Comparison of ENCODE assay signal across 9 cellular contexts in the genomic region with DNA sequence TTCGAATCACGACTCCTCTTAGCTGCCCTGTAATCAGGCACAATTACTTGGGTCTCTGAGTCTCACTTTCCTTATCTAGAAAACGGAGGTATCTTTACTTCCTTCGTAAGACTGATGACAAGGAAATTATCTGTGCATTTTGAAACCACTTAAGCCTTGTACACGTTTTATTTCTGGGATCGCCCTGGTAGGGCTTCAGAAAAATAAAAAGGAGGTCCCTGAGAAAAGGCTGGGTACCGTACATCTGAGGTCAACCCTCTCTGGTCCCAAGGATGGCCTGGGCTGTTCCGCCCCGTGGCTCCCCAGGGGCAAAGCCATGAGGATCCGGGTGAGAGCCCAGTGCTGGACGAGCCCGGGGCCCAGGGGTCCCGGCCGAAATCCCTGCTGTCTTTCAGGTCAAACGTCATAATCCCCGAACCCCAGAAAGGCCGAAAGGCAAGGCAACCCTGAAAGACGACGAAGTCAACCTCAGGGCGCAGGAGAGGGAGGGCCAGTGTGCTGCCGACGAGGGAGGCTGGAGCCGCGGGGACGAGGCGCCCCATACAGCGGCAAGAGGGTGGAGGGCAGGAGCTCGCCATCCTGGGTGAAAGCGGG. TPM values are rescaled to one million over a fixed set of nuclear protein-coding genes. Genes with fewer than 3 reads are reported as not detected.
DNase-seq lines count a peak whose midpoint lies in the region; ATAC-seq and TF ChIP-seq lines count a peak whose summit lies in the region.
"Had no signal": no experiment of that assay in that cellular context is flagged by ENCODE, and none has a peak within 500 bp of the region (broad histone marks: within the 10 kb centered on the region; RNA-seq: fewer than 3 reads in every experiment).

No MANE protein-coding gene starts in this region.

- 4 to 6% (median 4%) methylated on average over 19 to 29 of the region's 29 CpGs for WGBS in stomach, 5 donors

- H3K4me3 ChIP-seq in DOHH2 (ENCODE audit: low read length) (peak overlapping the region; percentile 98), iPS-18a (ENCODE audit: low read length) (peak overlapping the region; percentile 90), stomach (peak overlapping the region; percentile 80 to 84 (median 82))

- TF ChIP-seq CTCF in DOHH2 (IDR thresholded peaks at IDR 0.05; ENCODE audit: low read depth, low read length, poor library complexity, severe bottlenecking) (no peak), stomach (IDR thresholded peaks at IDR 0.05) (no peak)

- intact Hi-C loops in stomach (cut with DNase I; ENCODE audit: low total_unique reads): no loop called here

- H3K36me3 ChIP-seq in DOHH2 (ENCODE audit: control insufficient read depth, low read length): peaks cover 46% of the 10 kb centered on the region
- peaks cover 23% of the 10 kb centered on the region for H3K36me3 ChIP-seq in iPS-18a (ENCODE audit: control insufficient read depth, low read depth, low read length)
- H3K36me3 ChIP-seq in stomach: peaks cover 20 to 22% (median 21%) of the 10 kb centered on the region in 4 donors

- H3K9me3 ChIP-seq in DOHH2 (ENCODE audit: control insufficient read depth, insufficient read depth, low read length): no peaks in the 10 kb centered on the region
- H3K9me3 ChIP-seq in iPS-18a (ENCODE audit: control insufficient read depth, low read depth, low read length): no peaks in the 10 kb centered on the region
- H3K9me3 ChIP-seq in stomach: no peaks in the 10 kb centered on the region

- no peaks in the 10 kb centered on the region for H3K27me3 Mint-ChIP-seq in activated T-helper 17 cell treated with anti-CD3 and anti-CD28 coated beads, Interleukin-2, amount 50 U/mL, for 72 hours

- peak overlapping the region; percentile 99 for H3K4me3 Mint-ChIP-seq in activated T-helper 17 cell treated with anti-CD3 and anti-CD28 coated beads, Interleukin-2, amount 50 U/mL, for 72 hours

- H3K79me2 ChIP-seq in DOHH2 (ENCODE audit: control insufficient read depth, low read length): peaks cover 56% of the 10 kb centered on the region

- no peak for DNase-seq in stomach
- DNase-seq in DMS114 treated with DMSO at 0.1 percent for 48 hours (lab: John Stamatoyannopoulos, UW; ENCODE audit: unreplicated experiment): no peak
- no peak for DNase-seq in cerebellar nuclear complex (lab: John Stamatoyannopoulos, UW)
- DNase-seq in A172 (ENCODE audit: low spot score): no peak

- peaks cover 31% of the 10 kb centered on the region for H3K4me1 Mint-ChIP-seq in activated T-helper 17 cell treated with anti-CD3 and anti-CD28 coated beads, Interleukin-2, amount 50 U/mL, for 72 hours

- H3K4me1 ChIP-seq in DOHH2 (ENCODE audit: control insufficient read depth, low read length) (peaks cover 44% of the 10 kb centered on the region), iPS-18a (ENCODE audit: control insufficient read depth, low read depth, low read length) (peaks cover 5% of the 10 kb centered on the region), stomach (peaks cover 23 to 46% (median 45%) of the 10 kb centered on the region in 4 donors)

- TF ChIP-seq EP300 in stomach (IDR thresholded peaks at IDR 0.05): no peak

- peaks cover 36% of the 10 kb centered on the region for H4K20me1 ChIP-seq in DOHH2 (ENCODE audit: control insufficient read depth, insufficient read depth, low read depth, low read length)

- H3K9me2 ChIP-seq in DOHH2 (replicated peaks; ENCODE audit: control insufficient read depth, low read length): no peaks in the 10 kb centered on the region

- peak overlapping the region; percentile 99 for H3K9ac ChIP-seq in iPS-18a (ENCODE audit: low read length)

- peak overlapping the region; percentile 99 for H3K4me2 ChIP-seq in DOHH2 (ENCODE audit: low read length)

- peak; percentile 1 for ATAC-seq in HG02759 (IDR thresholded peaks at IDR 0.05; ENCODE audit: unreplicated experiment)
- ATAC-seq in activated T-helper 17 cell treated with anti-CD3 and anti-CD28 coated beads, Interleukin-2, amount 50 U/mL, for 72 hours (replicated peaks): no peak

- no peaks in the 10 kb centered on the region for H3K27me3 ChIP-seq in DOHH2 (ENCODE audit: control insufficient read depth, low read length)
- H3K27me3 ChIP-seq in iPS-18a (ENCODE audit: control insufficient read depth, insufficient read depth, low read length): no peaks in the 10 kb centered on the region
- H3K27me3 ChIP-seq in stomach: no peaks in the 10 kb centered on the region

- H3K27ac ChIP-seq in DOHH2 (ENCODE audit: low read depth, low read length): peak overlapping the region; percentile 89
- H3K27ac ChIP-seq in iPS-18a (ENCODE audit: low read length): no peak overlapping the region
- peak overlapping the region; percentile 93 to 97 (median 97) for H3K27ac ChIP-seq in stomach

- H3K36me3 Mint-ChIP-seq in activated T-helper 17 cell treated with anti-CD3 and anti-CD28 coated beads, Interleukin-2, amount 50 U/mL, for 72 hours (ENCODE audit: low read depth): peaks cover 52% of the 10 kb centered on the region

- H3K27ac Mint-ChIP-seq in activated T-helper 17 cell treated with anti-CD3 and anti-CD28 coated beads, Interleukin-2, amount 50 U/mL, for 72 hours: peak overlapping the region; percentile 100

- H3F3A ChIP-seq in DOHH2 (ENCODE audit: control insufficient read depth, insufficient read depth): peaks cover 37% of the 10 kb centered on the region

- H3K9me3 Mint-ChIP-seq in activated T-helper 17 cell treated with anti-CD3 and anti-CD28 coated beads, Interleukin-2, amount 50 U/mL, for 72 hours: no peaks in the 10 kb centered on the region

- TF ChIP-seq POLR2A in stomach (IDR thresholded peaks at IDR 0.05): no peak

RNA-seq across cellular contexts. Expression of a gene that starts 0.7 kb away (rescaled TPM):
- 100 to 1,000 TPM; 425 to 686 TPM for total RNA-seq in activated T-helper 17 cell treated with anti-CD3 and anti-CD28 coated beads, Interleukin-2, amount 50 U/mL, for 72 hours
- 100 to 1,000 TPM in 2 of 5 donors, 10 to 100 TPM in 3; 41.1 to 133 (median 60.3) TPM for total RNA-seq in stomach
- 100 to 1,000 TPM; 130 to 175 (median 135) TPM for polyA plus RNA-seq in stomach
- 14.4 and 26.9 TPM in 2 replicates for total RNA-seq in A172 (2014; rRNA removed; shearing (Covaris generic))

RNA-seq across cellular contexts. Expression of a gene that starts 23.3 kb away (rescaled TPM):
- 10 to 100 TPM in 1 of 2 donors, 1 to 10 TPM in 1; 9.6 to 25.6 TPM for total RNA-seq in activated T-helper 17 cell treated with anti-CD3 and anti-CD28 coated beads, Interleukin-2, amount 50 U/mL, for 72 hours
- total RNA-seq in stomach: 100 to 1,000 TPM in 1 of 5 donors, 10 to 100 TPM in 4; 10.5 to 484 (median 29.8) TPM
- polyA plus RNA-seq in stomach: 10 to 100 TPM; 35.7 to 64.9 (median 49.9) TPM
- total RNA-seq in A172 (2014; rRNA removed; shearing (Covaris generic)): not detected in 2 replicates

RNA-seq across cellular contexts. Expression of a gene that starts 29.4 kb away (rescaled TPM):
- 1 to 10 TPM; 1.1 TPM for total RNA-seq in activated T-helper 17 cell treated with anti-CD3 and anti-CD28 coated beads, Interleukin-2, amount 50 U/mL, for 72 hours
- total RNA-seq in stomach: 10 to 100 TPM in 1 of 5 donors, 1 to 10 TPM in 1, under 1 TPM in 1, not detected in 2; 0.87 to 26.3 (median 2.6) TPM
- polyA plus RNA-seq in stomach: 1 to 10 TPM; 2.1 to 4.0 (median 2.9) TPM
- 0.41 and 0.55 TPM in 2 replicates for total RNA-seq in A172 (2014; rRNA removed; shearing (Covaris generic))

RNA-seq across cellular contexts. Expression of a gene that starts 34.7 kb away (rescaled TPM):
- under 1 TPM in 1 of 2 donors, not detected in 1; 0.08 TPM for total RNA-seq in activated T-helper 17 cell treated with anti-CD3 and anti-CD28 coated beads, Interleukin-2, amount 50 U/mL, for 72 hours
- under 1 TPM in 1 of 5 donors, not detected in 4; under 0.01 TPM for total RNA-seq in stomach
- under 1 TPM in 2 of 3 donors, not detected in 1; 0.10 to 0.15 TPM for polyA plus RNA-seq in stomach
- under 0.01 and 0.02 TPM in 2 replicates for total RNA-seq in A172 (2014; rRNA removed; shearing (Covaris generic))
- total RNA-seq: M059J had no signal

RNA-seq across cellular contexts. Expression of a gene that starts 37.7 kb away (rescaled TPM):
- under 1 TPM in 1 of 2 donors, not detected in 1; 0.61 TPM for total RNA-seq in activated T-helper 17 cell treated with anti-CD3 and anti-CD28 coated beads, Interleukin-2, amount 50 U/mL, for 72 hours
- not detected for total RNA-seq in stomach
- polyA plus RNA-seq in stomach: not detected
- not detected in 2 replicates for total RNA-seq in A172 (2014; rRNA removed; shearing (Covaris generic))
- total RNA-seq: M059J had no signal

Comparison
In these comparisons a context has a peak if more than half of its experiments do, and no peak if none do; other contexts are left out.
1. RNA of a gene that starts 23.3 kb away (total RNA-seq): 10.5 to 484 TPM in stomach and 9.6 to 25.6 TPM in activated T-helper 17 cell treated with anti-CD3 and anti-CD28 coated beads, Interleukin-2, amount 50 U/mL, for 72 hours; not detected in A172; every median in the first group is over 10 times any median in the second.
2. Peak in every context shown above with its lines, with median percentiles within 50 percentile points of each other: H3K4me3 ChIP-seq.